In the genomic region with DNA sequence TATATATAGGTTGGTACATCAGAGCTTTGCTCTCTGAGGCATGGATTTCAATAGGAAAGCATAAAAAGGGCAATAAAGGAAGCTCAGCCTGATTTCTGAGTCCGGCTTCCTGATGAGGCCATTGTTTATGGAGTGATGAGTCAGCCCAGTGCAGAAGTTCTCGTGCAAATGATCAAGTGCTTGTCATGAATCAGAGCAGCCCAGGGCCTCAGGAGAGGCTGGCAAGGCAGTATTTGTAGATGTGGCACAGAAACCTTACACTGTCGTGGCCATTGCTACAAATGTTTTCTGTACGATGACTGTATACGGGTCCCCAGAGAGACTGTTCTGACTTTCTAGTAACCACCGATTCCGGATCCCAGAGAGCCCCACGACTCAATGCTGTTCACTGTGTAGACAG, we compare ENCODE assay signal across 9 cellular contexts. TPM values are rescaled to one million over a fixed set of nuclear protein-coding genes. Genes with fewer than 3 reads are reported as not detected.
DNase-seq lines count a peak whose midpoint lies in the region; ATAC-seq and TF ChIP-seq lines count a peak whose summit lies in the region.
"Had no signal": no experiment of that assay in that cellular context is flagged by ENCODE, and none has a peak within 500 bp of the region (broad histone marks: within the 10 kb centered on the region; RNA-seq: fewer than 3 reads in every experiment).

No MANE protein-coding gene starts in this region.

- H3K4me1 Mint-ChIP-seq in CD4-positive, alpha-beta memory T cell = no peaks in the 10 kb centered on the region

- CTCF ChIA-PET in CD4-positive, alpha-beta memory T cell (lab: Charles Lee; ENCODE audit: partially characterized antibody) = interaction anchor here (2.7 kb wide), 1 partner anchor 10 kb away, joined by 11 read pairs; no protein-coding TSS in a partner anchor

- intact Hi-C loops in lower leg skin (cut with DNase I; ENCODE audit: low total_unique reads) = no loop called here
- intact Hi-C loops in CD4-positive, alpha-beta memory T cell (cut with micrococcal nuclease) = no loop called here

- peak; percentile 98 for DNase-seq in ELR (ENCODE audit: low read depth)
- DNase-seq in NCI-H2196 (lab: John Stamatoyannopoulos, UW; ENCODE audit: unreplicated experiment) = peak; percentile 77
- peak; percentile 54 to 63 for DNase-seq in T47D (ENCODE audit: low read depth in 1 of 2, low spot score in 1 of 2)
- DNase-seq in lower leg skin (ENCODE audit: low spot score in 2 of 2) = peak; percentile 78 to 91
- no peak for DNase-seq in CD4-positive, alpha-beta memory T cell
- no peak for DNase-seq in activated CD4-positive, alpha-beta T cell treated with anti-CD3 and anti-CD28 coated beads for 1 hour

- no peak for TF ChIP-seq POLR2A in lower leg skin (IDR thresholded peaks at IDR 0.05)

- H3K36me3 ChIP-seq in CD4-positive, alpha-beta memory T cell (ENCODE audit: insufficient read depth, low read length) = no peaks in the 10 kb centered on the region
- H3K36me3 ChIP-seq: neutrophil had no signal

- ATAC-seq in HG02623 (IDR thresholded peaks at IDR 0.05; ENCODE audit: unreplicated experiment) = no peak
- no peak for ATAC-seq in GM18909 (IDR thresholded peaks at IDR 0.05; ENCODE audit: poor library complexity, unreplicated experiment)

- POLR2A ChIA-PET in CD4-positive, alpha-beta memory T cell (lab: Charles Lee; ENCODE audit: partially characterized antibody) = no interaction called here

- in situ Hi-C loops in T47D (cut with HindIII; ENCODE audit: low pct_unique_long_range_greater_than_20kb, low sequenced_read_pairs) = no loop called here

- H3K9me3 Mint-ChIP-seq in CD4-positive, alpha-beta memory T cell = peaks cover 0 to 9% (median 2%) of the 10 kb centered on the region in 8 donors

- 24 to 27% methylated on average over 8 of the region's 8 CpGs for WGBS in lower leg skin, 2 donors

- TF ChIP-seq CTCF in lower leg skin (IDR thresholded peaks at IDR 0.05) = no peak

- H3K27ac Mint-ChIP-seq in CD4-positive, alpha-beta memory T cell = no peak overlapping the region

- peaks cover 2 to 5% of the 10 kb centered on the region in 2 donors for H3K27me3 Mint-ChIP-seq in CD4-positive, alpha-beta memory T cell

- H3K4me3 ChIP-seq in lower leg skin (ENCODE audit: low read depth, poor library complexity, severe bottlenecking) = no peak overlapping the region
- no peak overlapping the region for H3K4me3 ChIP-seq in CD4-positive, alpha-beta memory T cell (ENCODE audit: low read length in 2 of 2)

- no peaks in the 10 kb centered on the region for H3K4me1 ChIP-seq in CD4-positive, alpha-beta memory T cell (ENCODE audit: insufficient read depth, low read length)

- no peak overlapping the region for H3K4me3 Mint-ChIP-seq in CD4-positive, alpha-beta memory T cell

- no peak overlapping the region for H3K27ac ChIP-seq in CD4-positive, alpha-beta memory T cell (ENCODE audit: low read depth, low read length)
- H3K27ac ChIP-seq: neutrophil had no signal

- H3K36me3 Mint-ChIP-seq in CD4-positive, alpha-beta memory T cell = no peaks in the 10 kb centered on the region

- no peaks in the 10 kb centered on the region for H3K27me3 ChIP-seq in CD4-positive, alpha-beta memory T cell (ENCODE audit: insufficient read depth, low read length)

- H3K9me3 ChIP-seq in CD4-positive, alpha-beta memory T cell (ENCODE audit: control insufficient read depth in 1 of 2, low read length in 2 of 2) = no peaks in the 10 kb centered on the region
- H3K9me3 ChIP-seq: neutrophil had no signal

RNA-seq across cellular contexts. Expression of a gene that starts 26.7 kb away (rescaled TPM):
- under 1 TPM in 1 of 4 donors, not detected in 3; 0.23 TPM for total RNA-seq in lower leg skin
- total RNA-seq in CD4-positive, alpha-beta memory T cell = 1 to 10 TPM in 1 of 2 experiments, under 1 TPM in 1; 0.58 to 1.1 TPM
- polyA plus RNA-seq in CD4-positive, alpha-beta memory T cell = under 1 TPM in 1 of 2 donors, not detected in 1; 0.08 TPM

Comparison
In these comparisons a context has a peak if more than half of its experiments do, and no peak if none do; other contexts are left out.
1. DNase-seq: peak in ELR (single experiment), NCI-H2196 (single experiment), T47D (2 of 2) and lower leg skin (2 of 2); none in CD4-positive, alpha-beta memory T cell (0 of 5) and activated CD4-positive, alpha-beta T cell treated with anti-CD3 and anti-CD28 coated beads for 1 hour (single experiment).